In the genomic region with DNA sequence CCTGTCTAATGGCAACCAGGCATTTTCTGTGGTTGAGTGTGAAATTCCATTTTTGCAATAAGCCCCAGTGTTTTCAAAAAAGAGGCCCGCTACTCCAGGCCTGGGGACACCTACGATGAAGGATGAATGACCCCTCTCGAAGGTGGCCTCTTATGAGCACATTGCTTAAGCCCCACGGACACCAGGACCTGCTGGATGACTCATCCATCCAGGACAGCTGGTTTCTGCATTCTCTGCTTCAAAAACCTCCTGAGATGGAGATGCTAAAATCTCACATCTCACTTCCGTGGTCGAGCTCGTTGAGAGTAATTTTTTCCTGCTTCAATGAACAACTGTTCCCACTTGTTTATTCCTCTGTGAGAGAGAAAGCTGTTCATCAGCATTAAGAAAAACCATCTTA, we compare ENCODE assay signal across 29 cellular contexts.
DNase-seq lines count a peak whose midpoint lies in the region; ATAC-seq, FAIRE-seq and TF ChIP-seq lines count a peak whose summit lies in the region.
"Had no signal": no experiment of that assay in that cellular context is flagged by ENCODE, and none has a peak within 500 bp of the region (broad histone marks: within the 10 kb centered on the region; RNA-seq: fewer than 3 reads in every experiment).

No MANE protein-coding gene starts in this region.

- TF ChIP-seq CTCF in GM12865 (IDR thresholded peaks at IDR 0.05; ENCODE audit: insufficient read depth, low read depth, low read length, missing control alignments) = no peak
- no peak for TF ChIP-seq CTCF in endothelial cell of umbilical vein (IDR thresholded peaks at IDR 0.05; ENCODE audit: extremely low read depth in 1 of 2, insufficient read depth in 1 of 2, low read depth in 1 of 2, low read length in 2 of 2)
- no peak for TF ChIP-seq CTCF in right atrium auricular region (IDR thresholded peaks at IDR 0.05)

- no peaks in the 10 kb centered on the region for H3K9me1 ChIP-seq in endothelial cell of umbilical vein (replicated peaks; ENCODE audit: control insufficient read depth, extremely low read depth, insufficient read depth, low read length)

- no peak for TF ChIP-seq POLR2A in endothelial cell of umbilical vein (IDR thresholded peaks at IDR 0.05; ENCODE audit: low read depth, low read length)

- intact Hi-C loops in endothelial cell of umbilical vein (cut with micrococcal nuclease) = no loop called here

- no TSS peak for BruUV-seq in endothelial cell of umbilical vein (replicated peaks; lab: Mats Ljungman, UMichigan)

- no peak overlapping the region for H3K4me3 Mint-ChIP-seq in activated naive CD4-positive, alpha-beta T cell treated with anti-CD3 and anti-CD28 coated beads, Interleukin-2, amount 10 ng/mL, durations not matched to agents 7 days and 5 days
- H3K4me3 Mint-ChIP-seq: CD4-positive, alpha-beta memory T cell; HFFc6 had no signal

- no peak overlapping the region for H3K4me2 ChIP-seq in endothelial cell of umbilical vein (ENCODE audit: insufficient read depth, low read length)
- H3K4me2 ChIP-seq: KMS-11, SK-N-SH had no signal

- no peak for ATAC-seq in GM21367 (IDR thresholded peaks at IDR 0.05; ENCODE audit: unreplicated experiment)
- ATAC-seq: Panc1 had no signal

- DNase-seq in A172 (ENCODE audit: low spot score) (peak; percentile 11), GM12865 (ENCODE audit: low read depth) (peak; percentile 45), RPMI7951 (ENCODE audit: low read depth) (peak; percentile 77), endothelial cell of umbilical vein (ENCODE audit: low read depth, low spot score) (no peak), right atrium auricular region (ENCODE audit: low spot score) (no peak), medulla oblongata (ENCODE audit: extremely low spot score) (no peak)
- DNase-seq in activated naive CD4-positive, alpha-beta T cell treated with anti-CD3 and anti-CD28 coated beads, Interleukin-2, amount 10 ng/mL, durations not matched to agents 7 days and 5 days = no peak
- DNase-seq: 8988T; C1 segment of cervical spinal cord; CD4-positive, alpha-beta memory T cell; COR-L47; GDM1; GOT3; HFFc6; NCI-H1048; NCI-H1417; NCI-H1694 treated with DMSO at 0.1 percent for 48 hours; NCI-H2081; NCI-H2227 treated with DMSO at 0.1 percent for 48 hours; NCI-H526 treated with DMSO at 0.1 percent for 48 hours; SIG-M5; SK-N-SH; SW 1271 had no signal

- POLR2A ChIA-PET in endothelial cell of umbilical vein (lab: Charles Lee) = no interaction called here

- CTCF ChIA-PET in endothelial cell of umbilical vein (lab: Charles Lee) = no interaction called here
- CTCF ChIA-PET in activated naive CD4-positive, alpha-beta T cell treated with anti-CD3 and anti-CD28 coated beads, Interleukin-2, amount 10 ng/mL, durations not matched to agents 7 days and 5 days (lab: Charles Lee) = no interaction called here

- H3K27me3 Mint-ChIP-seq in activated naive CD4-positive, alpha-beta T cell treated with anti-CD3 and anti-CD28 coated beads, Interleukin-2, amount 10 ng/mL, durations not matched to agents 7 days and 5 days = no peaks in the 10 kb centered on the region
- H3K27me3 Mint-ChIP-seq: IgD-negative memory B cell had no signal

- H3K9me3 Mint-ChIP-seq in activated naive CD4-positive, alpha-beta T cell treated with anti-CD3 and anti-CD28 coated beads, Interleukin-2, amount 10 ng/mL, durations not matched to agents 7 days and 5 days = peaks cover 1% of the 10 kb centered on the region

- H3K27me3 ChIP-seq in endothelial cell of umbilical vein (ENCODE audit: control insufficient read depth in 2 of 2, insufficient read depth in 2 of 2, low read length in 2 of 2) (no peaks in the 10 kb centered on the region), right atrium auricular region (no peaks in the 10 kb centered on the region)

- no peak overlapping the region for H2AFZ ChIP-seq in endothelial cell of umbilical vein (ENCODE audit: low read depth, low read length)

- H3K36me3 ChIP-seq in endothelial cell of umbilical vein (ENCODE audit: control insufficient read depth in 2 of 2, extremely low read depth in 1 of 2, insufficient read depth in 2 of 2, low read length in 2 of 2) (no peaks in the 10 kb centered on the region), right atrium auricular region (no peaks in the 10 kb centered on the region)
- H3K36me3 ChIP-seq: HAP-1 had no signal

- H3K4me3 ChIP-seq in GM12865 (ENCODE audit: low read depth, low read length) (no peak overlapping the region), endothelial cell of umbilical vein (replicated peaks in 1 of 3; ENCODE audit: insufficient read depth in 1 of 3, low read depth in 1 of 3, low read length in 3 of 3) (no peak overlapping the region), right atrium auricular region (no peak overlapping the region)
- H3K4me3 ChIP-seq: HAP-1 had no signal

- no peaks in the 10 kb centered on the region for H3K4me1 Mint-ChIP-seq in activated naive CD4-positive, alpha-beta T cell treated with anti-CD3 and anti-CD28 coated beads, Interleukin-2, amount 10 ng/mL, durations not matched to agents 7 days and 5 days
- H3K4me1 Mint-ChIP-seq: CD4-positive, alpha-beta memory T cell; IgD-negative memory B cell had no signal

- FAIRE-seq in endothelial cell of umbilical vein (lab: Jason Lieb, UNC) = no peak
- FAIRE-seq: GM12892 had no signal

- H4K20me1 ChIP-seq in endothelial cell of umbilical vein (replicated peaks; ENCODE audit: control insufficient read depth, extremely low read depth, insufficient read depth, low read length) = no peaks in the 10 kb centered on the region

- H3K27ac Mint-ChIP-seq in activated naive CD4-positive, alpha-beta T cell treated with anti-CD3 and anti-CD28 coated beads, Interleukin-2, amount 10 ng/mL, durations not matched to agents 7 days and 5 days = no peak overlapping the region
- H3K27ac Mint-ChIP-seq: CD4-positive, alpha-beta memory T cell; HFFc6; IgD-negative memory B cell had no signal

- H3K9me3 ChIP-seq in endothelial cell of umbilical vein (replicated peaks; ENCODE audit: control insufficient read depth, insufficient read depth, low read length) (no peaks in the 10 kb centered on the region), right atrium auricular region (no peaks in the 10 kb centered on the region)
- H3K9me3 ChIP-seq: HAP-1, SK-N-SH had no signal

- H3K9ac ChIP-seq in endothelial cell of umbilical vein (replicated peaks; ENCODE audit: extremely low read depth, insufficient read depth, low read length) = no peak overlapping the region
- H3K9ac ChIP-seq: KMS-11, SK-N-SH had no signal

- H3K27ac ChIP-seq in endothelial cell of umbilical vein (ENCODE audit: insufficient read depth, low read depth, low read length) = no peak overlapping the region
- H3K27ac ChIP-seq in right atrium auricular region = no peak overlapping the region
- H3K27ac ChIP-seq: KMS-11 had no signal

- dilution Hi-C loops in endothelial cell of umbilical vein (cut with MboI; ENCODE audit: extremely low pct_ligation_motif_present, low sequenced_read_pairs) = no loop called here

- H3K4me1 ChIP-seq in endothelial cell of umbilical vein (ENCODE audit: control insufficient read depth, extremely low read depth, insufficient read depth, low read length) = peaks cover 6% of the 10 kb centered on the region
- no peaks in the 10 kb centered on the region for H3K4me1 ChIP-seq in right atrium auricular region
- H3K4me1 ChIP-seq: HAP-1 had no signal

- no peaks in the 10 kb centered on the region for H3K79me2 ChIP-seq in endothelial cell of umbilical vein (ENCODE audit: control insufficient read depth, insufficient read depth, low read length)

- H3K36me3 Mint-ChIP-seq in activated naive CD4-positive, alpha-beta T cell treated with anti-CD3 and anti-CD28 coated beads, Interleukin-2, amount 10 ng/mL, durations not matched to agents 7 days and 5 days = no peaks in the 10 kb centered on the region
- H3K36me3 Mint-ChIP-seq: CD4-positive, alpha-beta memory T cell had no signal

TF ChIP-seq in endothelial cell of umbilical vein, 7 proteins besides CTCF, POLR2A, EP300 and RAD21:
- TF ChIP-seq GATA2 (IDR thresholded peaks at IDR 0.05; ENCODE audit: insufficient read depth, insufficient read length, low read depth, low read length) (no peak), JUN (IDR thresholded peaks at IDR 0.05; ENCODE audit: borderline replicate concordance, insufficient read depth, insufficient read length, low read depth) (peak; percentile 29)
- TF ChIP-seq, protein P1, sequence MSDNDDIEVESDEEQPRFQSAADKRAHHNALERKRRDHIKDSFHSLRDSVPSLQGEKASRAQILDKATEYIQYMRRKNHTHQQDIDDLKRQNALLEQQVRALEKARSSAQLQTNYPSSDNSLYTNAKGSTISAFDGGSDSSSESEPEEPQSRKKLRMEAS (IDR thresholded peaks at IDR 0.05; ENCODE audit: insufficient read depth, insufficient read length) = no peak

Comparison
In these comparisons a context has a peak if more than half of its experiments do, and no peak if none do; other contexts are left out.
1. DNase-seq: peak in A172 (single experiment), GM12865 (single experiment) and RPMI7951 (single experiment); none in endothelial cell of umbilical vein (single experiment), right atrium auricular region (single experiment), activated naive CD4-positive, alpha-beta T cell treated with anti-CD3 and anti-CD28 coated beads, Interleukin-2, amount 10 ng/mL, durations not matched to agents 7 days and 5 days (single experiment) and medulla oblongata (single experiment).